8 cellular contexts compared by ENCODE assay signal in genomic region chr12:644293-644639, GRCh38. TPM values are rescaled to one million over a fixed set of nuclear protein-coding genes. Genes with fewer than 3 reads are reported as not detected.
DNase-seq lines count a peak whose midpoint lies in the region; ATAC-seq and TF ChIP-seq lines count a peak whose summit lies in the region.

No MANE protein-coding gene starts in this region.

- no peaks in the 10 kb centered on the region for H3K27me3 ChIP-seq in liver (ENCODE audit: control insufficient read depth in 4 of 4, insufficient read depth in 4 of 4, low read length in 3 of 4)

- 92% methylated on average over 6 of the region's 6 CpGs for WGBS in liver

- no peaks in the 10 kb centered on the region for H3K9me3 ChIP-seq in liver (ENCODE audit: control insufficient read depth in 4 of 4, low read length in 3 of 4)

- H3K9me3 Mint-ChIP-seq in activated CD8-positive, alpha-beta memory T cell treated with anti-CD3 and anti-CD28 coated beads, Interleukin-2, amount 10 ng/mL, durations not matched to agents 7 days and 5 days (ENCODE audit: low read depth) = no peaks in the 10 kb centered on the region
- H3K9me3 Mint-ChIP-seq in activated CD8-positive, alpha-beta T cell treated with anti-CD3 and anti-CD28 coated beads, Interleukin-2, amount 10 ng/mL, durations not matched to agents 7 days and 5 days (ENCODE audit: insufficient read depth) = no peaks in the 10 kb centered on the region

- TF ChIP-seq CTCF in liver (IDR thresholded peaks at IDR 0.05; ENCODE audit: low read depth, low read length, missing input control) = no peak

- H3K4me1 Mint-ChIP-seq in activated CD8-positive, alpha-beta memory T cell treated with anti-CD3 and anti-CD28 coated beads, Interleukin-2, amount 10 ng/mL, durations not matched to agents 7 days and 5 days = peaks cover 51% of the 10 kb centered on the region
- peaks cover 51% of the 10 kb centered on the region for H3K4me1 Mint-ChIP-seq in activated CD8-positive, alpha-beta T cell treated with anti-CD3 and anti-CD28 coated beads, Interleukin-2, amount 10 ng/mL, durations not matched to agents 7 days and 5 days (ENCODE audit: low read depth)

- H3K36me3 ChIP-seq in liver (ENCODE audit: control insufficient read depth in 4 of 4, insufficient read depth in 3 of 4, low read depth in 1 of 4, low read length in 3 of 4) = no peaks in the 10 kb centered on the region

- peak overlapping the region; percentile 84 for H3K4me3 Mint-ChIP-seq in activated CD8-positive, alpha-beta memory T cell treated with anti-CD3 and anti-CD28 coated beads, Interleukin-2, amount 10 ng/mL, durations not matched to agents 7 days and 5 days
- peak overlapping the region; percentile 83 for H3K4me3 Mint-ChIP-seq in activated CD8-positive, alpha-beta T cell treated with anti-CD3 and anti-CD28 coated beads, Interleukin-2, amount 10 ng/mL, durations not matched to agents 7 days and 5 days

- no peak overlapping the region for H3K9ac ChIP-seq in liver (ENCODE audit: low read depth in 1 of 2, low read length in 2 of 2)

- H3K36me3 Mint-ChIP-seq in activated CD8-positive, alpha-beta memory T cell treated with anti-CD3 and anti-CD28 coated beads, Interleukin-2, amount 10 ng/mL, durations not matched to agents 7 days and 5 days = no peaks in the 10 kb centered on the region
- H3K36me3 Mint-ChIP-seq in activated CD8-positive, alpha-beta T cell treated with anti-CD3 and anti-CD28 coated beads, Interleukin-2, amount 10 ng/mL, durations not matched to agents 7 days and 5 days (ENCODE audit: low read depth) = peaks cover 18% of the 10 kb centered on the region

- CTCF ChIA-PET in activated CD8-positive, alpha-beta memory T cell treated with anti-CD3 and anti-CD28 coated beads, Interleukin-2, amount 10 ng/mL, durations not matched to agents 7 days and 5 days (lab: Charles Lee) = interaction anchor here (0.8 to 5.3 kb wide), 4 partner anchors 13 to 108 kb away, joined by 3 to 44 read pairs (median 16); partner anchors contain the start of gene WNK1
- CTCF ChIA-PET in activated CD8-positive, alpha-beta T cell treated with anti-CD3 and anti-CD28 coated beads, Interleukin-2, amount 10 ng/mL, durations not matched to agents 7 days and 5 days (lab: Charles Lee) = interaction anchor here (1.0 to 3.4 kb wide), 5 partner anchors 68 to 939 kb away, joined by 3 to 40 read pairs (median 4); partner anchors contain the start of gene WNK1

- peak overlapping the region; percentile 89 for H3K27ac Mint-ChIP-seq in activated CD8-positive, alpha-beta memory T cell treated with anti-CD3 and anti-CD28 coated beads, Interleukin-2, amount 10 ng/mL, durations not matched to agents 7 days and 5 days
- H3K27ac Mint-ChIP-seq in activated CD8-positive, alpha-beta T cell treated with anti-CD3 and anti-CD28 coated beads, Interleukin-2, amount 10 ng/mL, durations not matched to agents 7 days and 5 days = peak overlapping the region; percentile 94

- POLR2A ChIA-PET in activated CD8-positive, alpha-beta T cell treated with anti-CD3 and anti-CD28 coated beads, Interleukin-2, amount 10 ng/mL, durations not matched to agents 7 days and 5 days (lab: Charles Lee) = interaction anchor here (0.6 to 5.0 kb wide), 3 partner anchors 23 to 164 kb away, joined by 3 to 39 read pairs (median 3); partner anchors contain the start of gene WNK1

- no peak for TF ChIP-seq RAD21 in liver (IDR thresholded peaks at IDR 0.05)

- H3K4me3 ChIP-seq in liver (ENCODE audit: low read depth in 1 of 3, low read length in 3 of 3) = no peak overlapping the region

- ATAC-seq in activated CD8-positive, alpha-beta memory T cell treated with anti-CD3 and anti-CD28 coated beads, Interleukin-2, amount 10 ng/mL, durations not matched to agents 7 days and 5 days = no peak
- no peak for ATAC-seq in activated CD8-positive, alpha-beta T cell treated with anti-CD3 and anti-CD28 coated beads, Interleukin-2, amount 10 ng/mL, durations not matched to agents 7 days and 5 days
- no peak for ATAC-seq in HG02970 (IDR thresholded peaks at IDR 0.05; ENCODE audit: low FRiP score, unreplicated experiment)

- peak overlapping the region; percentile 91 to 95 for H3K27ac ChIP-seq in liver (ENCODE audit: low read depth in 1 of 2, low read length in 2 of 2)
- peak overlapping the region; percentile 95 for H3K27ac ChIP-seq in substantia nigra (ENCODE audit: low read depth, low read length, poor library complexity, severe bottlenecking)

- H3K4me1 ChIP-seq in liver (ENCODE audit: control insufficient read depth in 4 of 4, insufficient read depth in 4 of 4, low read length in 3 of 4) = peaks cover 22 to 49% (median 40%) of the 10 kb centered on the region in 4 donors

- H3K27me3 Mint-ChIP-seq in activated CD8-positive, alpha-beta memory T cell treated with anti-CD3 and anti-CD28 coated beads, Interleukin-2, amount 10 ng/mL, durations not matched to agents 7 days and 5 days = no peaks in the 10 kb centered on the region
- no peaks in the 10 kb centered on the region for H3K27me3 Mint-ChIP-seq in activated CD8-positive, alpha-beta T cell treated with anti-CD3 and anti-CD28 coated beads, Interleukin-2, amount 10 ng/mL, durations not matched to agents 7 days and 5 days (ENCODE audit: low read depth)

- DNase-seq in activated CD8-positive, alpha-beta memory T cell treated with anti-CD3 and anti-CD28 coated beads, Interleukin-2, amount 10 ng/mL, durations not matched to agents 7 days and 5 days = no peak
- no peak for DNase-seq in activated CD8-positive, alpha-beta memory T cell treated with anti-CD3 and anti-CD28 coated beads for 24 hours
- no peak for DNase-seq in activated CD8-positive, alpha-beta T cell treated with anti-CD3 and anti-CD28 coated beads, Interleukin-2, amount 10 ng/mL, durations not matched to agents 7 days and 5 days
- DNase-seq in substantia nigra (lab: John Stamatoyannopoulos, UW) (no peak), DMS153 treated with DMSO at 0.1 percent for 48 hours (lab: John Stamatoyannopoulos, UW; ENCODE audit: unreplicated experiment) (no peak)
- DNase-seq in stimulated activated CD4-positive, alpha-beta T cell treated with anti-CD3 and anti-CD28 coated beads, Interleukin-15, amount 100 ng/mL, for 24 hours = no peak

TF ChIP-seq in liver, 16 proteins besides CTCF, POLR2A, EP300 and RAD21 (continues in another document):
- no peak for TF ChIP-seq FOXA2 (IDR thresholded peaks at IDR 0.05)
- TF ChIP-seq TAF1 (conservative IDR thresholded peaks at IDR 0.05) = no peak
- TF ChIP-seq HNF4G (IDR thresholded peaks at IDR 0.05) = no peak
- no peak for TF ChIP-seq MAX (IDR thresholded peaks at IDR 0.05)
- no peak for TF ChIP-seq FOXA1 (IDR thresholded peaks at IDR 0.05)
- no peak for TF ChIP-seq HNF4A (conservative IDR thresholded peaks at IDR 0.05)
- no peak for TF ChIP-seq ATF3 (IDR thresholded peaks at IDR 0.05)
- no peak for TF ChIP-seq SP1 (IDR thresholded peaks at IDR 0.05)
- no peak for TF ChIP-seq GABPA (IDR thresholded peaks at IDR 0.05 in 1 of 2, conservative IDR thresholded peaks at IDR 0.05 in 1 of 2)
- no peak for TF ChIP-seq ZBTB33 (IDR thresholded peaks at IDR 0.05)
- no peak for TF ChIP-seq YY1 (IDR thresholded peaks at IDR 0.05)
- TF ChIP-seq RXRA (IDR thresholded peaks at IDR 0.05) = no peak
- TF ChIP-seq EGR1 (IDR thresholded peaks at IDR 0.05; ENCODE audit: low read depth in 2 of 2) = no peak

RNA-seq across cellular contexts. Expression of gene NINJ2, which starts 19.0 kb away (rescaled TPM):
- 1 to 10 TPM; 6.8 to 7.4 TPM for total RNA-seq in activated CD8-positive, alpha-beta memory T cell treated with anti-CD3 and anti-CD28 coated beads, Interleukin-2, amount 10 ng/mL, durations not matched to agents 7 days and 5 days
- total RNA-seq in activated CD8-positive, alpha-beta T cell treated with anti-CD3 and anti-CD28 coated beads, Interleukin-2, amount 10 ng/mL, durations not matched to agents 7 days and 5 days = 10 to 100 TPM in 1 of 2 experiments, 1 to 10 TPM in 1; 8.0 to 10.6 TPM
- total RNA-seq in liver = 10 to 100 TPM in 1 of 2 donors, 1 to 10 TPM in 1; 6.7 to 14.9 TPM
- 10 to 100 TPM; 15.9 to 16.5 TPM for polyA plus RNA-seq in liver
